In genomic region chr5:109767997-109768396, GRCh38 we compare ENCODE assay signal across 20 cellular contexts.
DNase-seq lines count a peak whose midpoint lies in the region; ATAC-seq and TF ChIP-seq lines count a peak whose summit lies in the region.
"Had no signal": no experiment of that assay in that cellular context is flagged by ENCODE, and none has a peak within 500 bp of the region (broad histone marks: within the 10 kb centered on the region; RNA-seq: fewer than 3 reads in every experiment).

No MANE protein-coding gene starts in this region.

- DNase-seq in GM23338 (ENCODE audit: low spot score) (no peak), NCI-H82 (lab: John Stamatoyannopoulos, UW) (peak; percentile 54), myocyte (ENCODE audit: low read depth) (peak; percentile 54), gastrocnemius medialis (no peak), GM19240 (ENCODE audit: insufficient read length, low spot score) (no peak)
- DNase-seq: 8988T; Calu3; CD8-positive, alpha-beta T cell; DMS79 treated with DMSO at 0.1 percent for 48 hours; GF-D8; GOT3; H7; HFFc6; IMR-90 had no signal

- H3K27me3 ChIP-seq in GM23338 (ENCODE audit: insufficient read depth) = no peaks in the 10 kb centered on the region
- H3K27me3 ChIP-seq in gastrocnemius medialis = no peaks in the 10 kb centered on the region
- H3K27me3 ChIP-seq: BLaER1 treated with 17β-estradiol and CSF1 and Interleukin-3, amounts not matched to agents 10 nM and 100 nM had no signal

- no peak overlapping the region for H3K27ac ChIP-seq in GM23338 (ENCODE audit: low read depth)
- H3K27ac ChIP-seq in gastrocnemius medialis = peak overlapping the region; percentile 60 to 74 (median 68)
- H3K27ac ChIP-seq: BLaER1 treated with 17β-estradiol and CSF1 and Interleukin-3, amounts not matched to agents 10 nM and 100 nM had no signal

- no peak overlapping the region for H3K4me3 Mint-ChIP-seq in GM23338
- H3K4me3 Mint-ChIP-seq: B cell; CD8-positive, alpha-beta T cell; HFFc6 had no signal

- no peak for TF ChIP-seq CTCF in GM23338 (conservative IDR thresholded peaks at IDR 0.05; ENCODE audit: low read depth in 2 of 2)
- TF ChIP-seq CTCF in gastrocnemius medialis (IDR thresholded peaks at IDR 0.05 in 4 of 5, conservative IDR thresholded peaks at IDR 0.05 in 1 of 5) = no peak

- H3K27me3 Mint-ChIP-seq in GM23338 (ENCODE audit: insufficient read depth, low read depth, poor library complexity) = peaks cover 4% of the 10 kb centered on the region
- H3K27me3 Mint-ChIP-seq: B cell had no signal

- no peak overlapping the region for H2AFZ ChIP-seq in GM23338

- H3K4me2 ChIP-seq in GM23338 = no peak overlapping the region
- H3K4me2 ChIP-seq: BLaER1 treated with 17β-estradiol and CSF1 and Interleukin-3, amounts not matched to agents 10 nM and 100 nM had no signal

- no peaks in the 10 kb centered on the region for H3K9me3 Mint-ChIP-seq in GM23338
- H3K9me3 Mint-ChIP-seq: HFFc6 had no signal

- no peaks in the 10 kb centered on the region for H3F3A ChIP-seq in GM23338 (replicated peaks; ENCODE audit: low read depth)

- no peak overlapping the region for H3K4me3 ChIP-seq in GM23338
- H3K4me3 ChIP-seq in gastrocnemius medialis = no peak overlapping the region
- H3K4me3 ChIP-seq: BLaER1 treated with 17β-estradiol and CSF1 and Interleukin-3, amounts not matched to agents 10 nM and 100 nM had no signal

- TF ChIP-seq POLR2A in gastrocnemius medialis (IDR thresholded peaks at IDR 0.05) = no peak

- in situ Hi-C loops in gastrocnemius medialis (cut with MboI; ENCODE audit: low sequenced_read_pairs in 4 of 4) = loop anchor here in 1 of 4 donors (10.0 kb wide), 1 partner anchor 73 kb away; no protein-coding TSS in a partner anchor

- H3K36me3 ChIP-seq in GM23338 (ENCODE audit: insufficient read depth) (no peaks in the 10 kb centered on the region; the same call in 1 of the 2 replicates), gastrocnemius medialis (peaks cover 0 to 9% of the 10 kb centered on the region in 2 donors)

- peaks cover 7% of the 10 kb centered on the region for H4K20me1 ChIP-seq in GM23338 (replicated peaks; ENCODE audit: insufficient read depth)

- intact Hi-C loops in gastrocnemius medialis (cut with DNase I; ENCODE audit: low total_unique reads) = loop anchor here (2.0 kb wide), 1 partner anchor 77 kb away; no protein-coding TSS in a partner anchor

- H3K79me2 ChIP-seq in GM23338 (replicated peaks; ENCODE audit: insufficient read depth) = peaks cover 50% of the 10 kb centered on the region

- no peaks in the 10 kb centered on the region for H3K9me3 ChIP-seq in gastrocnemius medialis

- ATAC-seq in GM23338 (no peak), gastrocnemius medialis (peak; percentile 34 to 58), HG02884 (IDR thresholded peaks at IDR 0.05; ENCODE audit: unreplicated experiment) (no peak), GM18517 (IDR thresholded peaks at IDR 0.05; ENCODE audit: unreplicated experiment) (no peak), GM18873 (IDR thresholded peaks at IDR 0.05; ENCODE audit: low FRiP score, unreplicated experiment) (no peak)
- ATAC-seq: CD8-positive, alpha-beta T cell; HCT116 had no signal

- H3K9me2 ChIP-seq in GM23338 (ENCODE audit: insufficient read depth) = no peaks in the 10 kb centered on the region

- no peaks in the 10 kb centered on the region for H3K4me1 ChIP-seq in GM23338 (ENCODE audit: insufficient read depth)
- peaks cover 27 to 46% of the 10 kb centered on the region in 2 donors for H3K4me1 ChIP-seq in gastrocnemius medialis
- H3K4me1 ChIP-seq: BLaER1 treated with 17β-estradiol and CSF1 and Interleukin-3, amounts not matched to agents 10 nM and 100 nM had no signal

- peaks cover 32% of the 10 kb centered on the region for H3K36me3 Mint-ChIP-seq in GM23338 (ENCODE audit: low read depth)

- peaks cover 16% of the 10 kb centered on the region; the same call in 2 of the 3 replicates for H3K4me1 Mint-ChIP-seq in GM23338

- H3K27ac Mint-ChIP-seq in GM23338 = peak overlapping the region; percentile 32; the same call in 1 of the 2 replicates
- H3K27ac Mint-ChIP-seq: B cell; CD8-positive, alpha-beta T cell; HFFc6 had no signal

TF ChIP-seq in GM23338, 12 proteins besides CTCF, POLR2A, EP300 and RAD21 (continues in another document):
- TF ChIP-seq ZNF331 (CRISPR knock-in tag; IDR thresholded peaks at IDR 0.05; ENCODE audit: low read depth) (no peak), CREB1 (CRISPR knock-in tag; IDR thresholded peaks at IDR 0.05; ENCODE audit: low read depth) (no peak), STAT1 (IDR thresholded peaks at IDR 0.05; ENCODE audit: unreplicated experiment) (no peak), EZH2phosphoT487 (IDR thresholded peaks at IDR 0.05; ENCODE audit: unreplicated experiment) (no peak), POLR2AphosphoS5 (IDR thresholded peaks at IDR 0.05; ENCODE audit: low read depth) (no peak), EZH2 (IDR thresholded peaks at IDR 0.05; ENCODE audit: low read depth, unreplicated experiment) (no peak), JUNB (IDR thresholded peaks at IDR 0.05; ENCODE audit: unreplicated experiment) (no peak), ZNF114 (CRISPR knock-in tag; IDR thresholded peaks at IDR 0.05) (no peak), REST (IDR thresholded peaks at IDR 0.05; ENCODE audit: unreplicated experiment) (no peak)
- TF ChIP-seq, protein P1, sequence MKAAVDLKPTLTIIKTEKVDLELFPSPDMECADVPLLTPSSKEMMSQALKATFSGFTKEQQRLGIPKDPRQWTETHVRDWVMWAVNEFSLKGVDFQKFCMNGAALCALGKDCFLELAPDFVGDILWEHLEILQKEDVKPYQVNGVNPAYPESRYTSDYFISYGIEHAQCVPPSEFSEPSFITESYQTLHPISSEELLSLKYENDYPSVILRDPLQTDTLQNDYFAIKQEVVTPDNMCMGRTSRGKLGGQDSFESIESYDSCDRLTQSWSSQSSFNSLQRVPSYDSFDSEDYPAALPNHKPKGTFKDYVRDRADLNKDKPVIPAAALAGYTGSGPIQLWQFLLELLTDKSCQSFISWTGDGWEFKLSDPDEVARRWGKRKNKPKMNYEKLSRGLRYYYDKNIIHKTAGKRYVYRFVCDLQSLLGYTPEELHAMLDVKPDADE (IDR thresholded peaks at IDR 0.05) = no peak

Comparison
In these comparisons a context has a peak if more than half of its experiments do, and no peak if none do; other contexts are left out.
1. ATAC-seq: peak in gastrocnemius medialis (2 of 2); none in GM23338 (single experiment), HG02884 (single experiment), GM18517 (single experiment) and GM18873 (single experiment).
2. DNase-seq: peak in NCI-H82 (single experiment) and myocyte (single experiment); none in GM23338 (single experiment), gastrocnemius medialis (0 of 2) and GM19240 (single experiment).